Comparison of ENCODE assay signal across 13 cellular contexts in genomic region chr9:124709291-124709690, GRCh38.
DNase-seq lines count a peak whose midpoint lies in the region; ATAC-seq and TF ChIP-seq lines count a peak whose summit lies in the region.
"Had no signal": no experiment of that assay in that cellular context is flagged by ENCODE, and none has a peak within 500 bp of the region (broad histone marks: within the 10 kb centered on the region; RNA-seq: fewer than 3 reads in every experiment).

No MANE protein-coding gene starts in this region.

- H3K9ac ChIP-seq in PC-3 (ENCODE audit: low read length), result no peak overlapping the region
- no peak overlapping the region for H3K9ac ChIP-seq in smooth muscle cell (ENCODE audit: low read depth)

- no peaks in the 10 kb centered on the region for H3K9me3 Mint-ChIP-seq in activated CD4-positive, alpha-beta T cell treated with anti-CD3 and anti-CD28 coated beads, Interleukin-2, amount 10 ng/mL, durations not matched to agents 24 days and 14 days
- peaks cover 2% of the 10 kb centered on the region for H3K9me3 Mint-ChIP-seq in chondrocyte (ENCODE audit: low read depth)
- H3K9me3 Mint-ChIP-seq in activated naive CD4-positive, alpha-beta T cell treated with anti-CD3 and anti-CD28 coated beads, Interleukin-2, amount 50 U/mL, for 72 hours, result no peaks in the 10 kb centered on the region

- H3K4me2 ChIP-seq in PC-3 (ENCODE audit: low read length) (peak overlapping the region; percentile 63), smooth muscle cell (no peak overlapping the region)

- no peaks in the 10 kb centered on the region for H3K36me3 Mint-ChIP-seq in activated CD4-positive, alpha-beta T cell treated with anti-CD3 and anti-CD28 coated beads, Interleukin-2, amount 10 ng/mL, durations not matched to agents 24 days and 14 days (ENCODE audit: low read depth)
- peaks cover 7% of the 10 kb centered on the region for H3K36me3 Mint-ChIP-seq in chondrocyte (ENCODE audit: low read depth)
- no peaks in the 10 kb centered on the region for H3K36me3 Mint-ChIP-seq in activated naive CD4-positive, alpha-beta T cell treated with anti-CD3 and anti-CD28 coated beads, Interleukin-2, amount 50 U/mL, for 72 hours

- POLR2A ChIA-PET in PC-3 (lab: Charles Lee; ENCODE audit: unreplicated experiment), result no interaction called here

- H3K4me1 ChIP-seq in PC-3 (ENCODE audit: insufficient read depth, low read length) (peaks cover 26% of the 10 kb centered on the region), smooth muscle cell (ENCODE audit: low read depth) (peaks cover 10% of the 10 kb centered on the region)

- H3K36me3 ChIP-seq in PC-3 (ENCODE audit: low read depth, low read length) (no peaks in the 10 kb centered on the region; the same call in 1 of the 2 replicates), smooth muscle cell (ENCODE audit: low read depth) (no peaks in the 10 kb centered on the region)

- peak overlapping the region; percentile 67 for H3K27ac ChIP-seq in PC-3 (ENCODE audit: low read length)
- peak overlapping the region; percentile 72 for H3K27ac ChIP-seq in smooth muscle cell (ENCODE audit: low read depth)

- H2AFZ ChIP-seq in PC-3 (ENCODE audit: low read length) (no peak overlapping the region), smooth muscle cell (ENCODE audit: low read depth) (no peak overlapping the region)

- peak; percentile 40 for DNase-seq in activated CD4-positive, alpha-beta T cell treated with anti-CD3 and anti-CD28 coated beads, Interleukin-2, amount 10 ng/mL, durations not matched to agents 24 days and 14 days
- DNase-seq in activated CD4-positive, alpha-beta T cell treated with anti-CD3 and anti-CD28 coated beads, Interleukin-2, amount 50 U/mL, for 4 hours, result no peak
- DNase-seq in PC-3 (no peak), chondrocyte (ENCODE audit: low spot score) (no peak), smooth muscle cell (lab: John Stamatoyannopoulos, UW; ENCODE audit: unreplicated experiment) (no peak), HuH-7.5 (ENCODE audit: low spot score) (no peak)
- no peak for DNase-seq in activated naive CD4-positive, alpha-beta T cell treated with anti-CD3 and anti-CD28 coated beads, Interleukin-2, amount 50 U/mL, for 72 hours (ENCODE audit: low spot score in 2 of 2)
- DNase-seq: C1 segment of cervical spinal cord, Kasumi-1, NCI-H1436, NCI-H2029 treated with DMSO at 0.1 percent for 48 hours, NCI-H510A treated with DMSO at 0.1 percent for 48 hours had no signal

- H3K79me2 ChIP-seq in PC-3 (ENCODE audit: low read length), result no peaks in the 10 kb centered on the region
- no peaks in the 10 kb centered on the region for H3K79me2 ChIP-seq in smooth muscle cell (ENCODE audit: low read depth)

- no peak for TF ChIP-seq CTCF in PC-3 (conservative IDR thresholded peaks at IDR 0.05; ENCODE audit: low read depth, low read length)
- TF ChIP-seq CTCF in chondrocyte (IDR thresholded peaks at IDR 0.05), result no peak
- no peak for TF ChIP-seq CTCF in smooth muscle cell (IDR thresholded peaks at IDR 0.05; ENCODE audit: borderline replicate concordance, insufficient read depth, poor library complexity, severe bottlenecking)

- no peaks in the 10 kb centered on the region for H3K9me3 ChIP-seq in PC-3 (ENCODE audit: low read length)
- no peaks in the 10 kb centered on the region for H3K9me3 ChIP-seq in smooth muscle cell (replicated peaks; ENCODE audit: low read depth)

- H3F3A ChIP-seq in PC-3 (ENCODE audit: low read length, unreplicated experiment) (no peaks in the 10 kb centered on the region), smooth muscle cell (ENCODE audit: low read depth) (peaks cover 9% of the 10 kb centered on the region)

- peaks cover 26% of the 10 kb centered on the region for H3K27me3 Mint-ChIP-seq in activated CD4-positive, alpha-beta T cell treated with anti-CD3 and anti-CD28 coated beads, Interleukin-2, amount 10 ng/mL, durations not matched to agents 24 days and 14 days
- H3K27me3 Mint-ChIP-seq in chondrocyte (ENCODE audit: low read depth), result no peaks in the 10 kb centered on the region

- H3K4me1 Mint-ChIP-seq in activated CD4-positive, alpha-beta T cell treated with anti-CD3 and anti-CD28 coated beads, Interleukin-2, amount 10 ng/mL, durations not matched to agents 24 days and 14 days, result peaks cover 2% of the 10 kb centered on the region
- H3K4me1 Mint-ChIP-seq in chondrocyte (ENCODE audit: low read depth), result peaks cover 42% of the 10 kb centered on the region

- no peak for ATAC-seq in PC-3
- no peak for ATAC-seq in GM21367 (IDR thresholded peaks at IDR 0.05; ENCODE audit: unreplicated experiment)
- no peak for ATAC-seq in activated naive CD4-positive, alpha-beta T cell treated with anti-CD3 and anti-CD28 coated beads, Interleukin-2, amount 50 U/mL, for 72 hours

- no peak overlapping the region for H3K27ac Mint-ChIP-seq in activated CD4-positive, alpha-beta T cell treated with anti-CD3 and anti-CD28 coated beads, Interleukin-2, amount 10 ng/mL, durations not matched to agents 24 days and 14 days
- H3K27ac Mint-ChIP-seq in chondrocyte (ENCODE audit: unreplicated experiment), result peak overlapping the region; percentile 28
- no peak overlapping the region for H3K27ac Mint-ChIP-seq in activated naive CD4-positive, alpha-beta T cell treated with anti-CD3 and anti-CD28 coated beads, Interleukin-2, amount 50 U/mL, for 72 hours

- no peaks in the 10 kb centered on the region for H4K20me1 ChIP-seq in PC-3 (ENCODE audit: low read length)
- H4K20me1 ChIP-seq in smooth muscle cell (ENCODE audit: low read depth), result no peaks in the 10 kb centered on the region

- H3K27me3 ChIP-seq in PC-3 (ENCODE audit: low read length) (no peaks in the 10 kb centered on the region), smooth muscle cell (ENCODE audit: low read depth) (no peaks in the 10 kb centered on the region)

- BruUV-seq in PC-3 (replicated peaks; lab: Mats Ljungman, UMichigan), result no TSS peak

- no peak overlapping the region for H3K4me3 Mint-ChIP-seq in activated CD4-positive, alpha-beta T cell treated with anti-CD3 and anti-CD28 coated beads, Interleukin-2, amount 10 ng/mL, durations not matched to agents 24 days and 14 days
- no peak overlapping the region for H3K4me3 Mint-ChIP-seq in chondrocyte (ENCODE audit: unreplicated experiment)

- H3K9me2 ChIP-seq in PC-3 (replicated peaks; ENCODE audit: low read length), result no peaks in the 10 kb centered on the region

- CTCF ChIA-PET in PC-3 (lab: Charles Lee), result interaction anchor here (0.8 to 2.0 kb wide), 2 partner anchors 60 to 158 kb away, joined by 3 to 9 read pairs; no protein-coding TSS in a partner anchor

- 97% methylated on average over 2 of the region's 2 CpGs for WGBS in smooth muscle cell (ENCODE audit: low lambda C conversion rate)

- H3K4me3 ChIP-seq in PC-3 (ENCODE audit: low read length), result no peak overlapping the region
- no peak overlapping the region for H3K4me3 ChIP-seq in smooth muscle cell

- intact Hi-C loops in activated CD4-positive, alpha-beta T cell treated with anti-CD3 and anti-CD28 coated beads, Interleukin-2, amount 10 ng/mL, durations not matched to agents 24 days and 14 days (cut with micrococcal nuclease), result no loop called here
- intact Hi-C loops in PC-3 (cut with micrococcal nuclease), result no loop called here
